16 cellular contexts compared by ENCODE assay signal in genomic region chr1:53477626-53478025, GRCh38. TPM values are rescaled to one million over a fixed set of nuclear protein-coding genes. Genes with fewer than 3 reads are reported as not detected.
"Had no signal": no experiment of that assay in that cellular context is flagged by ENCODE, and none has a peak within 500 bp of the region (broad histone marks: within the 10 kb centered on the region; RNA-seq: fewer than 3 reads in every experiment).

No MANE protein-coding gene starts in this region.

- H3K27ac Mint-ChIP-seq: activated B cell treated with CpG ODN at 0.5 μM for 24 hours; activated naive CD8-positive, alpha-beta T cell treated with anti-CD3 and anti-CD28 coated beads, Interleukin-2, amount 10 ng/mL, durations not matched to agents 7 days and 5 days; neural progenitor cell; stimulated activated naive CD8-positive, alpha-beta T cell treated with anti-CD3 and anti-CD28 coated beads, Interleukin-15, Interleukin-2, amounts not matched to agents 100 ng/mL and 50 ng/mL, for 24 hours had no signal

- H3K4me1 Mint-ChIP-seq: activated B cell treated with CpG ODN at 0.5 μM for 24 hours; activated naive CD8-positive, alpha-beta T cell treated with anti-CD3 and anti-CD28 coated beads, Interleukin-2, amount 10 ng/mL, durations not matched to agents 7 days and 5 days had no signal

- H3K27ac ChIP-seq: esophagus muscularis mucosa, foreskin keratinocyte, heart left ventricle, left ventricle myocardium inferior, neural progenitor cell, ovary had no signal

- H3K9me3 ChIP-seq: esophagus muscularis mucosa, heart left ventricle, left ventricle myocardium inferior, ovary had no signal

- H3K4me3 ChIP-seq: esophagus muscularis mucosa, heart left ventricle, left ventricle myocardium inferior, neural progenitor cell, ovary had no signal

- H3K9me3 Mint-ChIP-seq: activated B cell treated with CpG ODN at 0.5 μM for 24 hours; activated naive CD8-positive, alpha-beta T cell treated with anti-CD3 and anti-CD28 coated beads, Interleukin-2, amount 10 ng/mL, durations not matched to agents 7 days and 5 days; neural progenitor cell; stimulated activated naive CD8-positive, alpha-beta T cell treated with anti-CD3 and anti-CD28 coated beads, Interleukin-15, Interleukin-2, amounts not matched to agents 100 ng/mL and 50 ng/mL, for 24 hours had no signal

- H3K4me3 Mint-ChIP-seq: activated B cell treated with CpG ODN at 0.5 μM for 24 hours; activated naive CD8-positive, alpha-beta T cell treated with anti-CD3 and anti-CD28 coated beads, Interleukin-2, amount 10 ng/mL, durations not matched to agents 7 days and 5 days; neural progenitor cell; stimulated activated naive CD8-positive, alpha-beta T cell treated with anti-CD3 and anti-CD28 coated beads, Interleukin-15, Interleukin-2, amounts not matched to agents 100 ng/mL and 50 ng/mL, for 24 hours had no signal

- H3K36me3 ChIP-seq: esophagus muscularis mucosa, heart left ventricle, left ventricle myocardium inferior, neural progenitor cell, ovary had no signal

- DNase-seq: activated B cell treated with CpG ODN at 0.5 μM for 24 hours; activated naive CD8-positive, alpha-beta T cell treated with anti-CD3 and anti-CD28 coated beads, Interleukin-2, amount 10 ng/mL, durations not matched to agents 7 days and 5 days; aorta; foreskin keratinocyte; heart left ventricle; left ventricle myocardium inferior; mesenchymal stem cell; ovary; stimulated activated CD4-positive, alpha-beta T cell treated with anti-CD3 and anti-CD28 coated beads, Interleukin-4, amount 100 ng/mL, for 24 hours; T-helper 2 cell had no signal

- H3K27me3 Mint-ChIP-seq: stimulated activated naive CD8-positive, alpha-beta T cell treated with anti-CD3 and anti-CD28 coated beads, Interleukin-15, Interleukin-2, amounts not matched to agents 100 ng/mL and 50 ng/mL, for 24 hours had no signal

- H2AFZ ChIP-seq: neural progenitor cell had no signal

- H3K4me1 ChIP-seq: foreskin keratinocyte, heart left ventricle, left ventricle myocardium inferior, neural progenitor cell had no signal

- H3K36me3 Mint-ChIP-seq: activated naive CD8-positive, alpha-beta T cell treated with anti-CD3 and anti-CD28 coated beads, Interleukin-2, amount 10 ng/mL, durations not matched to agents 7 days and 5 days; neural progenitor cell had no signal

- H3K4me2 ChIP-seq: neural progenitor cell had no signal

- H3K27me3 ChIP-seq: neural progenitor cell, ovary had no signal

- H3K9ac ChIP-seq: neural progenitor cell had no signal

- ATAC-seq: foreskin keratinocyte, heart left ventricle had no signal

RNA-seq across cellular contexts. Expression of gene DMRTB1, which starts 18.4 kb away (rescaled TPM):
- total RNA-seq: activated B cell treated with CpG ODN at 0.5 μM for 24 hours; activated naive CD8-positive, alpha-beta T cell treated with anti-CD3 and anti-CD28 coated beads, Interleukin-2, amount 10 ng/mL, durations not matched to agents 7 days and 5 days; aorta; esophagus muscularis mucosa; foreskin keratinocyte; heart left ventricle; left ventricle myocardium inferior; ovary; temporal lobe; ureter had no signal
- polyA plus RNA-seq: aorta, foreskin keratinocyte, heart left ventricle, keratinocyte had no signal
